18 cellular contexts compared by ENCODE assay signal in the genomic region with DNA sequence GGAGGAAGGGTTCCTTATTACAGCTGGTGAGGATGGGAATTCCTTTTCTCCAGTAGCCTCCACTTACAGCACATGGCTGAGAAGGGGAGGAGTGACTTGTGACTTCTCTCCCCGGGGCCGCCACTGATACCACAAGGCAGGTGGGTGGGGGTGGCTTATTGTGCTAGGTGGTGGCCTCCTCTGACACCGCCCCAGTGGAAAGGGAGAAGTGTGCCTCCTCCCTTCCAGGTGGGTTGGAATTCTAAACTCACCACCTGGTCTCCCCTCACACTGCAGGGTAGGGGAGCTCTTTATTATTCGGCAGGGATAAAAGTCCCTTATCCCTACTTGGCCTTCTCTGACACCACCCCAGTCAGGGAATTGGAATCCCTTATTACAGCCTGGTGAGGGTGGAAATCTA.
"Had no signal": no experiment of that assay in that cellular context is flagged by ENCODE, and none has a peak within 500 bp of the region (broad histone marks: within the 10 kb centered on the region; RNA-seq: fewer than 3 reads in every experiment).

No MANE protein-coding gene starts in this region.

- H3K36me3 ChIP-seq: esophagus squamous epithelium, neutrophil, right lobe of liver had no signal

- H3K4me3 Mint-ChIP-seq: dendritic cell treated with granulocyte-macrophage colony-stimulating factor and Interleukin-4, amounts not matched to agents 40 ng/mL and 50 ng/mL, for 4 days; effector memory CD8-positive, alpha-beta T cell; naive thymus-derived CD8-positive, alpha-beta T cell had no signal

- DNase-seq: effector memory CD8-positive, alpha-beta T cell; esophagus squamous epithelium; foreskin fibroblast; glutamatergic neuron; islet precursor cell; mammary epithelial cell; mucosa of descending colon; naive thymus-derived CD8-positive, alpha-beta T cell; psoas muscle; retina; right lobe of liver; stimulated activated CD4-positive, alpha-beta T cell treated with anti-CD3 and anti-CD28 coated beads, Interleukin-2, amount 100 ng/mL, for 24 hours; stimulated activated CD4-positive, alpha-beta T cell treated with anti-CD3 and anti-CD28 coated beads, Interleukin-4, amount 100 ng/mL, for 4 hours; stimulated activated naive CD4-positive, alpha-beta T cell treated with Interleukin-2 at 50 U/mL for 16 hours; trophoblast cell had no signal

- H3K27me3 ChIP-seq: esophagus squamous epithelium, gastroesophageal sphincter, neutrophil, right lobe of liver had no signal

- H3K27me3 Mint-ChIP-seq: dendritic cell treated with granulocyte-macrophage colony-stimulating factor and Interleukin-4, amounts not matched to agents 40 ng/mL and 50 ng/mL, for 4 days; effector memory CD8-positive, alpha-beta T cell; naive thymus-derived CD8-positive, alpha-beta T cell had no signal

- H3K9me3 ChIP-seq: esophagus squamous epithelium, gastroesophageal sphincter, mucosa of descending colon, neutrophil, psoas muscle, right lobe of liver had no signal

- H3K4me1 ChIP-seq: gastroesophageal sphincter, psoas muscle, right lobe of liver had no signal

- H3K27ac ChIP-seq: esophagus squamous epithelium, gastroesophageal sphincter, psoas muscle, right lobe of liver had no signal

- H3K9me3 Mint-ChIP-seq: dendritic cell treated with granulocyte-macrophage colony-stimulating factor and Interleukin-4, amounts not matched to agents 40 ng/mL and 50 ng/mL, for 4 days; effector memory CD8-positive, alpha-beta T cell had no signal

- H3K27ac Mint-ChIP-seq: dendritic cell treated with granulocyte-macrophage colony-stimulating factor and Interleukin-4, amounts not matched to agents 40 ng/mL and 50 ng/mL, for 4 days; effector memory CD8-positive, alpha-beta T cell; naive thymus-derived CD8-positive, alpha-beta T cell had no signal

- H3K4me3 ChIP-seq: esophagus squamous epithelium, gastroesophageal sphincter, mucosa of descending colon, psoas muscle, right lobe of liver had no signal
